25 cellular contexts compared by ENCODE assay signal in genomic region chr15:38111070-38111469, GRCh38.
"Had no signal": no experiment of that assay in that cellular context is flagged by ENCODE, and none has a peak within 500 bp of the region (broad histone marks: within the 10 kb centered on the region; RNA-seq: fewer than 3 reads in every experiment).

No MANE protein-coding gene starts in this region.

- H3K4me3 Mint-ChIP-seq: activated B cell treated with CpG ODN at 0.5 μM for 24 hours; activated CD4-positive, alpha-beta memory T cell treated with anti-CD3 and anti-CD28 coated beads for 36 hours; activated CD4-positive, alpha-beta T cell treated with anti-CD3 and anti-CD28 coated beads, Interleukin-2, amount 10 ng/mL, durations not matched to agents 24 days and 14 days; activated naive CD4-positive, alpha-beta T cell treated with anti-CD3 and anti-CD28 coated beads, Interleukin-2, amount 10 ng/mL, durations not matched to agents 7 days and 5 days; activated naive CD8-positive, alpha-beta T cell treated with anti-CD3 and anti-CD28 coated beads for 36 hours; activated T-helper 17 cell treated with anti-CD3 and anti-CD28 coated beads, Interleukin-2, amount 50 U/mL, for 72 hours had no signal

- H3K9me3 Mint-ChIP-seq: activated B cell treated with CpG ODN at 0.5 μM for 24 hours; activated CD4-positive, alpha-beta memory T cell treated with anti-CD3 and anti-CD28 coated beads for 36 hours; activated CD4-positive, alpha-beta T cell treated with anti-CD3 and anti-CD28 coated beads, Interleukin-2, amount 10 ng/mL, durations not matched to agents 24 days and 14 days; activated naive CD4-positive, alpha-beta T cell treated with anti-CD3 and anti-CD28 coated beads, Interleukin-2, amount 10 ng/mL, durations not matched to agents 7 days and 5 days; activated naive CD8-positive, alpha-beta T cell treated with anti-CD3 and anti-CD28 coated beads for 36 hours; activated T-helper 17 cell treated with anti-CD3 and anti-CD28 coated beads, Interleukin-2, amount 50 U/mL, for 72 hours had no signal

- H3K27me3 Mint-ChIP-seq: activated B cell treated with CpG ODN at 0.5 μM for 24 hours had no signal

- H3K9me3 ChIP-seq: Peyer's patch, SJSA1 had no signal

- H3K4me3 ChIP-seq: cardiac muscle cell, Peyer's patch, SJSA1 had no signal

- ATAC-seq: activated T-helper 17 cell treated with anti-CD3 and anti-CD28 coated beads, Interleukin-2, amount 50 U/mL, for 72 hours; SK-N-SH treated with all-trans-retinoic acid at 6 μM for 48 hours had no signal

- H3K4me1 Mint-ChIP-seq: activated B cell treated with CpG ODN at 0.5 μM for 24 hours; activated CD4-positive, alpha-beta T cell treated with anti-CD3 and anti-CD28 coated beads, Interleukin-2, amount 10 ng/mL, durations not matched to agents 24 days and 14 days; activated naive CD4-positive, alpha-beta T cell treated with anti-CD3 and anti-CD28 coated beads, Interleukin-2, amount 10 ng/mL, durations not matched to agents 7 days and 5 days; activated T-helper 17 cell treated with anti-CD3 and anti-CD28 coated beads, Interleukin-2, amount 50 U/mL, for 72 hours had no signal

- DNase-seq: activated B cell treated with CpG ODN at 0.5 μM for 24 hours; activated CD4-positive, alpha-beta memory T cell treated with anti-CD3 and anti-CD28 coated beads for 36 hours; activated CD4-positive, alpha-beta T cell treated with anti-CD3 and anti-CD28 coated beads for 1 hour; activated CD4-positive, alpha-beta T cell treated with anti-CD3 and anti-CD28 coated beads, Interleukin-2, amount 10 ng/mL, durations not matched to agents 24 days and 14 days; activated CD8-positive, alpha-beta memory T cell treated with anti-CD3 and anti-CD28 coated beads for 24 hours; activated gamma-delta T cell treated with Interleukin-2 at 50 U/mL for 16 hours; activated naive CD4-positive, alpha-beta T cell treated with anti-CD3 and anti-CD28 coated beads, Interleukin-2, amount 10 ng/mL, durations not matched to agents 7 days and 5 days; activated naive CD8-positive, alpha-beta T cell treated with anti-CD3 and anti-CD28 coated beads for 36 hours; activated T-cell treated with anti-CD3 and anti-CD28 coated beads for 4 hours; activated T-cell treated with anti-CD3 and anti-CD28 coated beads, Interleukin-2, amount 50 U/mL, for 48 hours; brain microvascular endothelial cell; MV-4-11; NCI-H1105; NCI-H1436; NCI-H187; NCI-H2081; NCI-H526; NCI-H774; Peyer's patch; SHP77; SW 1271 had no signal

- H3K4me1 ChIP-seq: Peyer's patch, SJSA1 had no signal

- H3K36me3 Mint-ChIP-seq: activated CD4-positive, alpha-beta memory T cell treated with anti-CD3 and anti-CD28 coated beads for 36 hours; activated naive CD4-positive, alpha-beta T cell treated with anti-CD3 and anti-CD28 coated beads, Interleukin-2, amount 10 ng/mL, durations not matched to agents 7 days and 5 days; activated naive CD8-positive, alpha-beta T cell treated with anti-CD3 and anti-CD28 coated beads for 36 hours had no signal

- H3K36me3 ChIP-seq: brain microvascular endothelial cell, cardiac muscle cell, Peyer's patch, SJSA1 had no signal

- H3K27ac ChIP-seq: brain microvascular endothelial cell, cardiac muscle cell, Peyer's patch, SJSA1 had no signal

- H3K27ac Mint-ChIP-seq: activated B cell treated with CpG ODN at 0.5 μM for 24 hours; activated CD4-positive, alpha-beta memory T cell treated with anti-CD3 and anti-CD28 coated beads for 36 hours; activated CD4-positive, alpha-beta T cell treated with anti-CD3 and anti-CD28 coated beads, Interleukin-2, amount 10 ng/mL, durations not matched to agents 24 days and 14 days; activated naive CD4-positive, alpha-beta T cell treated with anti-CD3 and anti-CD28 coated beads, Interleukin-2, amount 10 ng/mL, durations not matched to agents 7 days and 5 days; activated naive CD8-positive, alpha-beta T cell treated with anti-CD3 and anti-CD28 coated beads for 36 hours; activated T-helper 17 cell treated with anti-CD3 and anti-CD28 coated beads, Interleukin-2, amount 50 U/mL, for 72 hours had no signal
